In the genomic region with DNA sequence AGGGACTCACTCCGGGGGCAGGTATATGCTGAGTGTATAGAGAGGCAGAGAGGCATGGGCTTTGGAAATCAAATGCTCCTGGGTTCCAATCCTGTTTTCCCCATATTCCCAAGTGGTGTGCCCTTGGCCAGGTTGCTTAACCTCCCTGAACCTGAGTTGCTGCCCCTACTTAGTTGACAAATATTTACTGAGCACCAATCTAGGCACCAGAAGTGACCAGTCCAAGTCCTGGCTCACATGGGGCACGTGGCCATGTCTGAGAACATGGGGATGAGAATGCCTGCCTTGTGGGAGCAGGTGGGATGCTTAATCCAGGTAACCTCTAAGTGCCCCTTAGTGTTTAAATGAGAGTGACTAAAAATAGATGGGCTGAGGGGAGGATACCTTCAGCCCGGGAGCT, we compare ENCODE assay signal across 1 cellular context.
TF ChIP-seq lines count a peak whose summit lies in the region.

No MANE protein-coding gene starts in this region.

TF ChIP-seq in GM12878, 131 proteins besides CTCF, POLR2A, EP300 and RAD21:
- TF ChIP-seq NKRF (conservative IDR thresholded peaks at IDR 0.05) (0 out of 2 replicates have a peak, but pooled peaks have one; percentile 19), SREBF2 (IDR thresholded peaks at IDR 0.05; ENCODE audit: low read length) (no peak)
